In genomic region chr14:81219210-81219820, GRCh38 we compare ENCODE assay signal across 8 cellular contexts. TPM values are rescaled to one million over a fixed set of nuclear protein-coding genes. Genes with fewer than 3 reads are reported as not detected.
DNase-seq lines count a peak whose midpoint lies in the region; ATAC-seq, FAIRE-seq and TF ChIP-seq lines count a peak whose summit lies in the region.

No MANE protein-coding gene starts in this region.

- H3K4me1 ChIP-seq in keratinocyte (ENCODE audit: control insufficient read depth, extremely low read depth, insufficient read depth, low read length): peaks cover 12% of the 10 kb centered on the region

- peak overlapping the region; percentile 93 for H3K27ac ChIP-seq in keratinocyte (ENCODE audit: control insufficient read depth, insufficient read depth, low read length)

- no peaks in the 10 kb centered on the region for H3K27me3 ChIP-seq in keratinocyte (ENCODE audit: control insufficient read depth, extremely low read depth, insufficient read depth, low read length)

- TF ChIP-seq CTCF in keratinocyte (optimal IDR thresholded peaks at IDR 0.05 in 1 of 3, IDR thresholded peaks at IDR 0.05 in 1 of 3, conservative IDR thresholded peaks at IDR 0.05 in 1 of 3; ENCODE audit: extremely low read depth in 1 of 3, insufficient read depth in 2 of 3, low read length in 3 of 3): no peak

- H3K4me2 ChIP-seq in keratinocyte (ENCODE audit: control insufficient read depth, extremely low read depth, insufficient read depth, low read depth, low read length): peak overlapping the region; percentile 80

- no peaks in the 10 kb centered on the region for H4K20me1 ChIP-seq in keratinocyte (ENCODE audit: control insufficient read depth, extremely low read depth, insufficient read depth, low read length)

- H2AFZ ChIP-seq in keratinocyte (ENCODE audit: control insufficient read depth, low read length): peak overlapping the region; percentile 56

- peaks cover 0 to 1% of the 10 kb centered on the region in 2 experiments for H3K36me3 ChIP-seq in keratinocyte (ENCODE audit: control insufficient read depth in 2 of 2, extremely low read depth in 1 of 2, insufficient read depth in 2 of 2, low read length in 2 of 2)

- peaks cover 25% of the 10 kb centered on the region for H3K79me2 ChIP-seq in keratinocyte (ENCODE audit: control insufficient read depth, insufficient read depth, low read length)

- peak overlapping the region; percentile 91 for H3K9ac ChIP-seq in keratinocyte (ENCODE audit: control insufficient read depth, extremely low read depth, insufficient read depth, low read length)

- peak; percentile 87 for FAIRE-seq in keratinocyte (lab: Jason Lieb, UNC)

- peak; percentile 98 for TF ChIP-seq POLR2A in GM19193 (IDR thresholded peaks at IDR 0.05; ENCODE audit: extremely low read depth, insufficient read depth, insufficient read length)

- dilution Hi-C loops in keratinocyte (cut with MboI; ENCODE audit: extremely low pct_ligation_motif_present, low sequenced_read_pairs): no loop called here

- peak; percentile 58 for ATAC-seq in HG03432 (IDR thresholded peaks at IDR 0.05; ENCODE audit: unreplicated experiment)

- DNase-seq in AML-193 (lab: John Stamatoyannopoulos, UW) (peak; percentile 85 to 92), NCI-H460 (ENCODE audit: extremely low read depth, low read depth) (peak; percentile 97), cerebellum (ENCODE audit: low spot score) (peak; percentile 94), keratinocyte (ENCODE audit: low read depth, low spot score) (peak; percentile 45)
- peak; percentile 77 for DNase-seq in activated CD4-positive, alpha-beta T cell treated with anti-CD3 and anti-CD28 coated beads for 1 hour
- DNase-seq in stimulated activated CD4-positive, alpha-beta T cell treated with anti-CD3 and anti-CD28 coated beads, Interleukin-12 subunit alpha, Interleukin-12 subunit beta, amount 100 ng/mL, for 48 hours (ENCODE audit: low read depth in 2 of 3, low spot score in 1 of 3): peak; percentile 68 to 78 (median 76)

- no peaks in the 10 kb centered on the region for H3K9me1 ChIP-seq in keratinocyte (ENCODE audit: control insufficient read depth, extremely low read depth, insufficient read depth, low read length)

- no peaks in the 10 kb centered on the region for H3K9me3 ChIP-seq in keratinocyte (ENCODE audit: control insufficient read depth, low read depth, low read length)

- peak overlapping the region; percentile 78 to 90 (median 82) for H3K4me3 ChIP-seq in keratinocyte (ENCODE audit: control insufficient read depth in 2 of 3, extremely low read depth in 1 of 3, insufficient read depth in 2 of 3, low read depth in 1 of 3, low read length in 3 of 3)

RNA-seq across cellular contexts. Expression of gene GTF2A1, which starts 1.4 kb away (rescaled TPM):
- total RNA-seq in NCI-H460 (2014; rRNA removed; shearing (Covaris generic)): 28.4 and 32.0 TPM in 2 replicates
- polyA plus RNA-seq in NCI-H460 (2014; cell fraction: nucleus; rRNA removed): 11.5 and 19.4 TPM in 2 replicates
- total RNA-seq in cerebellum: 47.6 TPM
- polyA plus RNA-seq in keratinocyte: 17.5 to 19.3 TPM (median 18.0 TPM) in 3 replicates
- polyA plus RNA-seq in keratinocyte (2011; ENCODE audit: low read depth): 42.0 TPM
- 7.0 and 9.7 TPM in 2 replicates for polyA plus RNA-seq in keratinocyte (2011; cell fraction: cytosol; rRNA removed)
- polyA plus RNA-seq in keratinocyte (2011; cell fraction: nucleus; rRNA removed): 13.2 and 13.6 TPM in 2 replicates
- 12.3 and 15.8 TPM in 2 replicates for polyA plus RNA-seq in keratinocyte (2012; ENCODE audit: low replicate concordance)
- polyA minus RNA-seq in keratinocyte: 24.0 to 47.0 TPM (median 31.2 TPM) in 3 replicates
- 13.2 TPM for polyA minus RNA-seq in keratinocyte (2011; cell fraction: cytosol; rRNA and poly(A)+ RNA removed)
- polyA minus RNA-seq in keratinocyte (2011; cell fraction: nucleus; rRNA and poly(A)+ RNA removed): 7.6 and 20.9 TPM in 2 replicates

Comparison
In these comparisons a context has a peak if more than half of its experiments do, and no peak if none do; other contexts are left out.
1. Peak in every context shown above with its lines: DNase-seq, ATAC-seq, H3K4me3 ChIP-seq and H3K27ac ChIP-seq.
2. DNase-seq: peak in every context shown above with its lines; median percentile 97 in NCI-H460; 94 in cerebellum; 88 in AML-193; 77 in activated CD4-positive, alpha-beta T cell treated with anti-CD3 and anti-CD28 coated beads for 1 hour; 76 in stimulated activated CD4-positive, alpha-beta T cell treated with anti-CD3 and anti-CD28 coated beads, Interleukin-12 subunit alpha, Interleukin-12 subunit beta, amount 100 ng/mL, for 48 hours; 45 in keratinocyte.